ENCODE assay signal across 14 cellular contexts in the genomic region with DNA sequence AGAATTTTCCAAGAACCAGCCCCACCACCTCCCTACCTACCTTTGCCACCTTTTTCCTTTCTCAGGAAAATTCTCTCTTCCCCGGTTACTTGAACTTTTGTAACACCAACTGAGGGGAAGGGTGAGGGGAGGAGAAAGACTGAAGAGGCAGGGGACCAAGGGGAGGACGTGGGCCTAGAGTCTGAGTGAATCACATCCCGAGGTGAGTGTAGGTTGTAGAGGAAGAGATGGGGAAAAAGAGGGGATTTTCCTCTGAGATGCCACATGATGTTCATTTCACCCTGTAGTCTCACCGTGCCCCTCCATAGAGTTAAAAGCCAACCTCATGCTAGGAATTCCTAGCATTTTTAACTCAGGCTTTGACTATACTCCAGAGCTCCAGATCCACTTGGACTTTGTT.
DNase-seq lines count a peak whose midpoint lies in the region; ATAC-seq and TF ChIP-seq lines count a peak whose summit lies in the region.
"Had no signal": no experiment of that assay in that cellular context is flagged by ENCODE, and none has a peak within 500 bp of the region (broad histone marks: within the 10 kb centered on the region; RNA-seq: fewer than 3 reads in every experiment).

No MANE protein-coding gene starts in this region.

- H3K9ac ChIP-seq in SU-DHL-6 (ENCODE audit: low read length): peak overlapping the region; percentile 49

- peaks cover 49% of the 10 kb centered on the region for H3K36me3 Mint-ChIP-seq in activated CD4-positive, alpha-beta T cell treated with anti-CD3 and anti-CD28 coated beads for 36 hours (ENCODE audit: low read depth)
- H3K36me3 Mint-ChIP-seq in activated naive CD8-positive, alpha-beta T cell treated with anti-CD3 and anti-CD28 coated beads, Interleukin-2, amount 50 U/mL, for 24 hours (ENCODE audit: low read depth): peaks cover 40% of the 10 kb centered on the region

- ATAC-seq in activated CD4-positive, alpha-beta T cell treated with anti-CD3 and anti-CD28 coated beads for 36 hours: peak; percentile 36
- ATAC-seq in activated naive CD8-positive, alpha-beta T cell treated with anti-CD3 and anti-CD28 coated beads, Interleukin-2, amount 50 U/mL, for 24 hours: peak; percentile 21
- no peak for ATAC-seq in GM18909 (IDR thresholded peaks at IDR 0.05; ENCODE audit: poor library complexity, unreplicated experiment)
- ATAC-seq in GM19395 (IDR thresholded peaks at IDR 0.05; ENCODE audit: unreplicated experiment): no peak
- ATAC-seq: GM12878, HCT116 had no signal

- CTCF ChIA-PET in activated CD4-positive, alpha-beta T cell treated with anti-CD3 and anti-CD28 coated beads for 36 hours (lab: Charles Lee): interaction anchor here (1.5 to 1.6 kb wide), 2 partner anchors 10 to 174 kb away, joined by 3 to 4 read pairs; no protein-coding TSS in a partner anchor

- POLR2A ChIA-PET in activated CD4-positive, alpha-beta T cell treated with anti-CD3 and anti-CD28 coated beads for 36 hours (lab: Charles Lee): interaction anchor here (1.6 kb wide), 1 partner anchor 33 kb away, joined by 3 read pairs; no protein-coding TSS in a partner anchor

- peaks cover 15% of the 10 kb centered on the region for H3K9me3 Mint-ChIP-seq in activated CD4-positive, alpha-beta T cell treated with anti-CD3 and anti-CD28 coated beads for 36 hours (ENCODE audit: low read depth)
- peaks cover 10% of the 10 kb centered on the region for H3K9me3 Mint-ChIP-seq in activated naive CD8-positive, alpha-beta T cell treated with anti-CD3 and anti-CD28 coated beads, Interleukin-2, amount 50 U/mL, for 24 hours

- no peak for TF ChIP-seq EP300 in sigmoid colon (IDR thresholded peaks at IDR 0.05)

- H3K79me2 ChIP-seq in SU-DHL-6 (ENCODE audit: insufficient read depth, low read length): no peaks in the 10 kb centered on the region

- no peaks in the 10 kb centered on the region; the same call in 1 of the 2 replicates for H3K9me3 ChIP-seq in SU-DHL-6 (ENCODE audit: insufficient read depth, low read length)
- no peaks in the 10 kb centered on the region for H3K9me3 ChIP-seq in sigmoid colon
- H3K9me3 ChIP-seq: thoracic aorta had no signal

- H3K27me3 ChIP-seq in SU-DHL-6 (ENCODE audit: low read length) (no peaks in the 10 kb centered on the region), sigmoid colon (no peaks in the 10 kb centered on the region)
- H3K27me3 ChIP-seq: esophagus muscularis mucosa had no signal

- WGBS in sigmoid colon, 2 donors: 70 to 76% methylated on average over 4 of the region's 4 CpGs

- H4K20me1 ChIP-seq in SU-DHL-6 (ENCODE audit: low read depth, low read length): no peaks in the 10 kb centered on the region

- no peak for TF ChIP-seq CTCF in SU-DHL-6 (IDR thresholded peaks at IDR 0.05; ENCODE audit: insufficient read depth, low read length, poor library complexity, severe bottlenecking)
- no peak for TF ChIP-seq CTCF in sigmoid colon (IDR thresholded peaks at IDR 0.05)

- peaks cover 45% of the 10 kb centered on the region for H3F3A ChIP-seq in SU-DHL-6 (ENCODE audit: insufficient read depth)

- intact Hi-C loops in activated CD4-positive, alpha-beta T cell treated with anti-CD3 and anti-CD28 coated beads for 36 hours (cut with DNase I, micrococcal nuclease): loop anchor here (5.0 to 10.0 kb wide), 5 partner anchors 312 to 1179 kb away; a partner anchor contains a TSS
- intact Hi-C loops in sigmoid colon (cut with DNase I): no loop called here

- no peaks in the 10 kb centered on the region for H3K36me3 ChIP-seq in SU-DHL-6 (ENCODE audit: low read length)
- no peaks in the 10 kb centered on the region for H3K36me3 ChIP-seq in sigmoid colon
- H3K36me3 ChIP-seq: esophagus muscularis mucosa, thoracic aorta had no signal

- H3K27ac ChIP-seq in SU-DHL-6 (ENCODE audit: low read depth, low read length) (peak overlapping the region; percentile 97), sigmoid colon (peak overlapping the region in 3 of 4 donors; percentile 42 to 71 (median 45))
- H3K27ac ChIP-seq: esophagus muscularis mucosa had no signal

- H3K4me3 ChIP-seq in SU-DHL-6 (ENCODE audit: insufficient read depth, low read length, poor library complexity, severe bottlenecking): no peak overlapping the region
- H3K4me3 ChIP-seq in sigmoid colon: no peak overlapping the region
- H3K4me3 ChIP-seq: esophagus muscularis mucosa, GM12878, thoracic aorta had no signal

- TF ChIP-seq POLR2A in sigmoid colon (IDR thresholded peaks at IDR 0.05): no peak

- peak overlapping the region; percentile 61 for H3K4me3 Mint-ChIP-seq in activated CD4-positive, alpha-beta T cell treated with anti-CD3 and anti-CD28 coated beads for 36 hours
- peak overlapping the region; percentile 68 for H3K4me3 Mint-ChIP-seq in activated naive CD8-positive, alpha-beta T cell treated with anti-CD3 and anti-CD28 coated beads, Interleukin-2, amount 50 U/mL, for 24 hours

- H3K4me2 ChIP-seq in SU-DHL-6 (ENCODE audit: low read depth, low read length, poor library complexity, severe bottlenecking): peak overlapping the region; percentile 88

- H3K9me2 ChIP-seq in SU-DHL-6 (replicated peaks; ENCODE audit: insufficient read depth, low read length): no peaks in the 10 kb centered on the region

- H2AFZ ChIP-seq in SU-DHL-6 (ENCODE audit: low read depth, low read length, severe bottlenecking): peak overlapping the region; percentile 63

- peaks cover 0 to 23% (median 21%) of the 10 kb centered on the region in 4 donors for H3K4me1 ChIP-seq in sigmoid colon

- DNase-seq in activated CD4-positive, alpha-beta T cell treated with anti-CD3 and anti-CD28 coated beads for 36 hours: peak; percentile 62
- no peak for DNase-seq in activated CD4-positive, alpha-beta T cell treated with anti-CD3 and anti-CD28 coated beads for 1 hour
- no peak for DNase-seq in activated naive CD8-positive, alpha-beta T cell treated with anti-CD3 and anti-CD28 coated beads, Interleukin-2, amount 50 U/mL, for 24 hours
- DNase-seq in sigmoid colon: no peak
- DNase-seq in NCI-H1930 (lab: John Stamatoyannopoulos, UW): no peak
- DNase-seq: DMS 273 treated with DMSO at 0.1 percent for 48 hours, NCI-H2029 had no signal

- no peaks in the 10 kb centered on the region for H3K27me3 Mint-ChIP-seq in activated CD4-positive, alpha-beta T cell treated with anti-CD3 and anti-CD28 coated beads for 36 hours
- peaks cover 2% of the 10 kb centered on the region for H3K27me3 Mint-ChIP-seq in activated naive CD8-positive, alpha-beta T cell treated with anti-CD3 and anti-CD28 coated beads, Interleukin-2, amount 50 U/mL, for 24 hours

- H3K4me1 Mint-ChIP-seq in activated CD4-positive, alpha-beta T cell treated with anti-CD3 and anti-CD28 coated beads for 36 hours: peaks cover 96% of the 10 kb centered on the region
- H3K4me1 Mint-ChIP-seq in activated naive CD8-positive, alpha-beta T cell treated with anti-CD3 and anti-CD28 coated beads, Interleukin-2, amount 50 U/mL, for 24 hours: peaks cover 99% of the 10 kb centered on the region

- peak overlapping the region; percentile 100 for H3K27ac Mint-ChIP-seq in activated CD4-positive, alpha-beta T cell treated with anti-CD3 and anti-CD28 coated beads for 36 hours
- peak overlapping the region; percentile 100 for H3K27ac Mint-ChIP-seq in activated naive CD8-positive, alpha-beta T cell treated with anti-CD3 and anti-CD28 coated beads, Interleukin-2, amount 50 U/mL, for 24 hours

Comparison
In these comparisons a context has a peak if more than half of its experiments do, and no peak if none do; other contexts are left out.
1. ATAC-seq: peak in activated CD4-positive, alpha-beta T cell treated with anti-CD3 and anti-CD28 coated beads for 36 hours (single experiment) and activated naive CD8-positive, alpha-beta T cell treated with anti-CD3 and anti-CD28 coated beads, Interleukin-2, amount 50 U/mL, for 24 hours (single experiment); none in GM18909 (single experiment) and GM19395 (single experiment).